In genomic region chr13:78317030-78317429, GRCh38 we compare ENCODE assay signal across 12 cellular contexts.
DNase-seq lines count a peak whose midpoint lies in the region; ATAC-seq and TF ChIP-seq lines count a peak whose summit lies in the region.
"Had no signal": no experiment of that assay in that cellular context is flagged by ENCODE, and none has a peak within 500 bp of the region (broad histone marks: within the 10 kb centered on the region; RNA-seq: fewer than 3 reads in every experiment).

No MANE protein-coding gene starts in this region.

- no peak overlapping the region for H2AFZ ChIP-seq in mammary epithelial cell (ENCODE audit: low read depth, low read length)

- H3K4me2 ChIP-seq in mammary epithelial cell (ENCODE audit: insufficient read depth, low read depth, low read length), result no peak overlapping the region

- intact Hi-C loops in mammary epithelial cell (cut with micrococcal nuclease), result no loop called here

- TF ChIP-seq CTCF in GM12864 (IDR thresholded peaks at IDR 0.05; ENCODE audit: low read depth, low read length, missing control alignments) (peak; percentile 45), LNCAP (IDR thresholded peaks at IDR 0.05) (peak; percentile 49), mammary epithelial cell (conservative IDR thresholded peaks at IDR 0.05 in 1 of 2, IDR thresholded peaks at IDR 0.05 in 1 of 2; ENCODE audit: extremely low read depth in 1 of 2, insufficient read depth in 1 of 2, low read depth in 1 of 2, low read length in 2 of 2) (peak; percentile 21 to 49), HFFc6 (IDR thresholded peaks at IDR 0.05) (no peak)

- H3K27ac ChIP-seq in mammary epithelial cell (ENCODE audit: insufficient read depth, low read depth, low read length), result no peak overlapping the region
- H3K27ac ChIP-seq: epithelial cell of prostate, HL-60 had no signal

- no peak overlapping the region for H3K4me3 Mint-ChIP-seq in HFFc6
- H3K4me3 Mint-ChIP-seq: activated B cell treated with CpG ODN at 0.5 μM for 24 hours; activated naive CD4-positive, alpha-beta T cell treated with anti-CD3 and anti-CD28 coated beads for 36 hours had no signal

- H3K27me3 Mint-ChIP-seq in HFFc6 (ENCODE audit: insufficient read depth), result peaks cover 2% of the 10 kb centered on the region
- H3K27me3 Mint-ChIP-seq: activated B cell treated with CpG ODN at 0.5 μM for 24 hours had no signal

- H3K27ac Mint-ChIP-seq in HFFc6, result no peak overlapping the region
- H3K27ac Mint-ChIP-seq: activated B cell treated with CpG ODN at 0.5 μM for 24 hours; activated naive CD4-positive, alpha-beta T cell treated with anti-CD3 and anti-CD28 coated beads for 36 hours had no signal

- no TSS peak for BruUV-seq in mammary epithelial cell (replicated peaks; lab: Mats Ljungman, UMichigan)

- H3K4me1 ChIP-seq in mammary epithelial cell (ENCODE audit: insufficient read depth, low read length), result no peaks in the 10 kb centered on the region

- H3K9ac ChIP-seq in mammary epithelial cell (ENCODE audit: insufficient read depth, low read length), result no peak overlapping the region

- no peaks in the 10 kb centered on the region for H3K4me1 Mint-ChIP-seq in HFFc6 (ENCODE audit: low read depth)
- H3K4me1 Mint-ChIP-seq: activated B cell treated with CpG ODN at 0.5 μM for 24 hours had no signal

- dilution Hi-C loops in mammary epithelial cell (cut with HindIII; ENCODE audit: low sequenced_read_pairs), result no loop called here

- no peak overlapping the region for H3K4me3 ChIP-seq in GM12864 (ENCODE audit: low read depth, low read length)
- no peak overlapping the region for H3K4me3 ChIP-seq in mammary epithelial cell (replicated peaks in 1 of 3; ENCODE audit: insufficient read depth in 1 of 3, low read depth in 2 of 3, low read length in 3 of 3)

- no peaks in the 10 kb centered on the region for H3K9me3 Mint-ChIP-seq in HFFc6
- H3K9me3 Mint-ChIP-seq: activated B cell treated with CpG ODN at 0.5 μM for 24 hours; activated naive CD4-positive, alpha-beta T cell treated with anti-CD3 and anti-CD28 coated beads for 36 hours had no signal

- DNase-seq in GM12864 (ENCODE audit: low read depth) (no peak), mammary epithelial cell (no peak), myocyte (ENCODE audit: low read depth) (peak; percentile 2), germinal center (ENCODE audit: low spot score) (no peak), HFFc6 (no peak), HK-2 (ENCODE audit: unreplicated experiment) (no peak)
- DNase-seq: activated B cell treated with CpG ODN at 0.5 μM for 24 hours; activated naive CD4-positive, alpha-beta T cell treated with anti-CD3 and anti-CD28 coated beads for 36 hours had no signal

- no peaks in the 10 kb centered on the region for H3K36me3 Mint-ChIP-seq in HFFc6 (ENCODE audit: low read depth)

- no peaks in the 10 kb centered on the region for H3K27me3 ChIP-seq in mammary epithelial cell (ENCODE audit: insufficient read depth, low read length)

- H3K79me2 ChIP-seq in mammary epithelial cell (ENCODE audit: insufficient read depth, low read length), result no peaks in the 10 kb centered on the region

- in situ Hi-C loops in mammary epithelial cell (cut with MboI; ENCODE audit: low sequenced_read_pairs in 2 of 2), result no loop called here

- no peaks in the 10 kb centered on the region for H4K20me1 ChIP-seq in mammary epithelial cell (ENCODE audit: insufficient read depth, low read length)

- CTCF ChIA-PET in mammary epithelial cell (lab: Charles Lee; ENCODE audit: low non-redundant PET), result no interaction called here

- no peaks in the 10 kb centered on the region for H3K36me3 ChIP-seq in mammary epithelial cell (ENCODE audit: insufficient read depth, low read length)

- ATAC-seq in HG03039 (IDR thresholded peaks at IDR 0.05; ENCODE audit: unreplicated experiment), result no peak

- no peaks in the 10 kb centered on the region for H3K9me3 ChIP-seq in mammary epithelial cell (replicated peaks; ENCODE audit: insufficient read depth, low read length)
